Comparison of ENCODE assay signal across 1 cellular context in the genomic region with DNA sequence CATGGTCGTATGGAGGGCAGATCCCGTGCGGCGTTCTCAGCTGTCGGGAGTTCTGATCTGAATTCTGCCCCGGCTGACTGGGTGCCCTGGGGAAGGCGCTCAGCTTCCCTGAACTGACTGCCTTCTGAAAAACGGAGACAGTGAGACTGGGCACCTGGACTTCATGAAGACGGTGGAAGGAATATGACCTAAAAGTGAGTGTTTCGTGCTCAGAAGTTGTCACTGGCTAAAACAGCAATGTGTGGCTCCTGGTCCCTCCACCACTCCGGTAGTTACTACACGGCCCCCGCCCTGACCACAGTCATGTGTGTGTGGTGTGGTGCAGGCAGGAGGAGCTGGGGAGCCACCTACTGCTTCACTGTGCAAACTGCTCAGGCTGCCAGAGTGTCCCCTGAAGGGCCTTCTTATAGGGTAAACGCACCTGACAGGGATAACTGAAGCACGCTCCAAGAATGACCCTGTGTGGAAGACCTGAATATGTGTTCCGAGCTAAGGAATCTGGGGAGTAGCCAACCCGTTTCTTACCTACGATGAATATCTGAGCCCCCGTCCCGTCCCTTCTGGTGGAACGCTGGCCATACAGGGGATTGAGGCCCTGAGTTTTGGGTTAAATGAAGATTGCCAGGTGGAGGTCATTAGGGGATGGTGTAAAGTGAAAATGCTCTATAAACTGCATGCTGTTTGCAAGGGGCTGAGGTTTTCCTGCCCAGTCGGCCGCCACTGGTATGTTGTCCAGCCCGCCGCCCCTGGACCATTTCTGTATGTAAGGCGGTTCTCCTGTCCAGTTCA.
A peak's percentile ranks its signal among the peaks of the same experiment; 100 is the strongest.
TF ChIP-seq lines count a peak whose summit lies in the region.

No MANE protein-coding gene starts in this region.

TF ChIP-seq in HepG2, 621 proteins besides CTCF, POLR2A, EP300 and RAD21 (continued from another document and continues in another):
- TF ChIP-seq FIP1L1 (IDR thresholded peaks at IDR 0.05; ENCODE audit: borderline replicate concordance, insufficient read depth, low read depth, low read length) (no peak), ARNTL (CRISPR knock-in tag; IDR thresholded peaks at IDR 0.05) (peak; percentile 47; the same call in 1 of the 2 replicates), FOXA3 (CRISPR knock-in tag; IDR thresholded peaks at IDR 0.05) (0 out of 2 replicates have a peak, but pooled peaks have one; percentile 25), MTA3 (CRISPR knock-in tag; IDR thresholded peaks at IDR 0.05) (no peak), HDAC2 (CRISPR knock-in tag; IDR thresholded peaks at IDR 0.05) (peak; percentile 47; the same call in 1 of the 2 replicates), JDP2 (CRISPR knock-in tag; IDR thresholded peaks at IDR 0.05; ENCODE audit: borderline replicate concordance) (no peak), ZNF777 (CRISPR knock-in tag; IDR thresholded peaks at IDR 0.05) (no peak), NFIB (CRISPR knock-in tag; IDR thresholded peaks at IDR 0.05; ENCODE audit: borderline replicate concordance) (no peak), SNRNP70 (IDR thresholded peaks at IDR 0.05; ENCODE audit: low read depth, low read length) (no peak), SSRP1 (CRISPR knock-in tag; IDR thresholded peaks at IDR 0.05) (0 out of 2 replicates have a peak, but pooled peaks have one; percentile 63), SAP130 (CRISPR knock-in tag; IDR thresholded peaks at IDR 0.05; ENCODE audit: low read depth) (peak; percentile 66), REXO4 (CRISPR knock-in tag; IDR thresholded peaks at IDR 0.05; ENCODE audit: borderline replicate concordance) (no peak), SP1 (IDR thresholded peaks at IDR 0.05) (no peak), SP1 (CRISPR knock-in tag; IDR thresholded peaks at IDR 0.05) (0 out of 2 replicates have a peak, but pooled peaks have one; percentile 25), ZNF713 (CRISPR knock-in tag; IDR thresholded peaks at IDR 0.05) (no peak), NKX3-1 (CRISPR knock-in tag; IDR thresholded peaks at IDR 0.05) (no peak), KMT2B (CRISPR knock-in tag; IDR thresholded peaks at IDR 0.05) (0 out of 2 replicates have a peak, but pooled peaks have one; percentile 38), TARDBP (CRISPR knock-in tag; IDR thresholded peaks at IDR 0.05) (0 out of 2 replicates have a peak, but pooled peaks have one; percentile 40), ZNF549 (CRISPR knock-in tag; IDR thresholded peaks at IDR 0.05) (no peak)
- TF ChIP-seq, protein P1, sequence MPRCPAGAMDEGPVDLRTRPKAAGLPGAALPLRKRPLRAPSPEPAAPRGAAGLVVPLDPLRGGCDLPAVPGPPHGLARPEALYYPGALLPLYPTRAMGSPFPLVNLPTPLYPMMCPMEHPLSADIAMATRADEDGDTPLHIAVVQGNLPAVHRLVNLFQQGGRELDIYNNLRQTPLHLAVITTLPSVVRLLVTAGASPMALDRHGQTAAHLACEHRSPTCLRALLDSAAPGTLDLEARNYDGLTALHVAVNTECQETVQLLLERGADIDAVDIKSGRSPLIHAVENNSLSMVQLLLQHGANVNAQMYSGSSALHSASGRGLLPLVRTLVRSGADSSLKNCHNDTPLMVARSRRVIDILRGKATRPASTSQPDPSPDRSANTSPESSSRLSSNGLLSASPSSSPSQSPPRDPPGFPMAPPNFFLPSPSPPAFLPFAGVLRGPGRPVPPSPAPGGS (CRISPR knock-in tag; IDR thresholded peaks at IDR 0.05) = no peak
- TF ChIP-seq, protein P2, sequence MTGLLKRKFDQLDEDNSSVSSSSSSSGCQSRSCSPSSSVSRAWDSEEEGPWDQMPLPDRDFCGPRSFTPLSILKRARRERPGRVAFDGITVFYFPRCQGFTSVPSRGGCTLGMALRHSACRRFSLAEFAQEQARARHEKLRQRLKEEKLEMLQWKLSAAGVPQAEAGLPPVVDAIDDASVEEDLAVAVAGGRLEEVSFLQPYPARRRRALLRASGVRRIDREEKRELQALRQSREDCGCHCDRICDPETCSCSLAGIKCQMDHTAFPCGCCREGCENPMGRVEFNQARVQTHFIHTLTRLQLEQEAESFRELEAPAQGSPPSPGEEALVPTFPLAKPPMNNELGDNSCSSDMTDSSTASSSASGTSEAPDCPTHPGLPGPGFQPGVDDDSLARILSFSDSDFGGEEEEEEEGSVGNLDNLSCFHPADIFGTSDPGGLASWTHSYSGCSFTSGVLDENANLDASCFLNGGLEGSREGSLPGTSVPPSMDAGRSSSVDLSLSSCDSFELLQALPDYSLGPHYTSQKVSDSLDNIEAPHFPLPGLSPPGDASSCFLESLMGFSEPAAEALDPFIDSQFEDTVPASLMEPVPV (CRISPR knock-in tag; IDR thresholded peaks at IDR 0.05) = 0 out of 2 replicates have a peak, but pooled peaks have one; percentile 29
- TF ChIP-seq, protein P3, sequence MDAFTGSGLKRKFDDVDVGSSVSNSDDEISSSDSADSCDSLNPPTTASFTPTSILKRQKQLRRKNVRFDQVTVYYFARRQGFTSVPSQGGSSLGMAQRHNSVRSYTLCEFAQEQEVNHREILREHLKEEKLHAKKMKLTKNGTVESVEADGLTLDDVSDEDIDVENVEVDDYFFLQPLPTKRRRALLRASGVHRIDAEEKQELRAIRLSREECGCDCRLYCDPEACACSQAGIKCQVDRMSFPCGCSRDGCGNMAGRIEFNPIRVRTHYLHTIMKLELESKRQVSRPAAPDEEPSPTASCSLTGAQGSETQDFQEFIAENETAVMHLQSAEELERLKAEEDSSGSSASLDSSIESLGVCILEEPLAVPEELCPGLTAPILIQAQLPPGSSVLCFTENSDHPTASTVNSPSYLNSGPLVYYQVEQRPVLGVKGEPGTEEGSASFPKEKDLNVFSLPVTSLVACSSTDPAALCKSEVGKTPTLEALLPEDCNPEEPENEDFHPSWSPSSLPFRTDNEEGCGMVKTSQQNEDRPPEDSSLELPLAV (CRISPR knock-in tag; conservative IDR thresholded peaks at IDR 0.05; ENCODE audit: low read depth) = no peak
- TF ChIP-seq, protein P4, sequence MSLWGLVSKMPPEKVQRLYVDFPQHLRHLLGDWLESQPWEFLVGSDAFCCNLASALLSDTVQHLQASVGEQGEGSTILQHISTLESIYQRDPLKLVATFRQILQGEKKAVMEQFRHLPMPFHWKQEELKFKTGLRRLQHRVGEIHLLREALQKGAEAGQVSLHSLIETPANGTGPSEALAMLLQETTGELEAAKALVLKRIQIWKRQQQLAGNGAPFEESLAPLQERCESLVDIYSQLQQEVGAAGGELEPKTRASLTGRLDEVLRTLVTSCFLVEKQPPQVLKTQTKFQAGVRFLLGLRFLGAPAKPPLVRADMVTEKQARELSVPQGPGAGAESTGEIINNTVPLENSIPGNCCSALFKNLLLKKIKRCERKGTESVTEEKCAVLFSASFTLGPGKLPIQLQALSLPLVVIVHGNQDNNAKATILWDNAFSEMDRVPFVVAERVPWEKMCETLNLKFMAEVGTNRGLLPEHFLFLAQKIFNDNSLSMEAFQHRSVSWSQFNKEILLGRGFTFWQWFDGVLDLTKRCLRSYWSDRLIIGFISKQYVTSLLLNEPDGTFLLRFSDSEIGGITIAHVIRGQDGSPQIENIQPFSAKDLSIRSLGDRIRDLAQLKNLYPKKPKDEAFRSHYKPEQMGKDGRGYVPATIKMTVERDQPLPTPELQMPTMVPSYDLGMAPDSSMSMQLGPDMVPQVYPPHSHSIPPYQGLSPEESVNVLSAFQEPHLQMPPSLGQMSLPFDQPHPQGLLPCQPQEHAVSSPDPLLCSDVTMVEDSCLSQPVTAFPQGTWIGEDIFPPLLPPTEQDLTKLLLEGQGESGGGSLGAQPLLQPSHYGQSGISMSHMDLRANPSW (CRISPR knock-in tag; IDR thresholded peaks at IDR 0.05; ENCODE audit: borderline replicate concordance) = no peak
- TF ChIP-seq, protein P5, sequence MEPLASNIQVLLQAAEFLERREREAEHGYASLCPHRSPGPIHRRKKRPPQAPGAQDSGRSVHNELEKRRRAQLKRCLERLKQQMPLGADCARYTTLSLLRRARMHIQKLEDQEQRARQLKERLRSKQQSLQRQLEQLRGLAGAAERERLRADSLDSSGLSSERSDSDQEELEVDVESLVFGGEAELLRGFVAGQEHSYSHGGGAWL (CRISPR knock-in tag; IDR thresholded peaks at IDR 0.05) = no peak
- TF ChIP-seq, protein P6, sequence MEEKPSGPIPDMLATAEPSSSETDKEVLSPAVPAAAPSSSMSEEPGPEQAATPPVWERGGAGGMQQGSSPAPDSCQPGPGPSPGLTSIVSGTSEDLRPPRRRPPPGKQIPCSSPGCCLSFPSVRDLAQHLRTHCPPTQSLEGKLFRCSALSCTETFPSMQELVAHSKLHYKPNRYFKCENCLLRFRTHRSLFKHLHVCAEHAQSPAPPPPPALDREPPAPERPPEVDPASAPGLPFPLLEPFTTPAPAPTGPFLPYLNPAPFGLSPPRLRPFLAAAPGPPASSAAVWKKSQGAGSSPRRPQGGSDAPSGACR (CRISPR knock-in tag; IDR thresholded peaks at IDR 0.05) = 0 out of 2 replicates have a peak, but pooled peaks have one; percentile 10
- TF ChIP-seq, protein P7, sequence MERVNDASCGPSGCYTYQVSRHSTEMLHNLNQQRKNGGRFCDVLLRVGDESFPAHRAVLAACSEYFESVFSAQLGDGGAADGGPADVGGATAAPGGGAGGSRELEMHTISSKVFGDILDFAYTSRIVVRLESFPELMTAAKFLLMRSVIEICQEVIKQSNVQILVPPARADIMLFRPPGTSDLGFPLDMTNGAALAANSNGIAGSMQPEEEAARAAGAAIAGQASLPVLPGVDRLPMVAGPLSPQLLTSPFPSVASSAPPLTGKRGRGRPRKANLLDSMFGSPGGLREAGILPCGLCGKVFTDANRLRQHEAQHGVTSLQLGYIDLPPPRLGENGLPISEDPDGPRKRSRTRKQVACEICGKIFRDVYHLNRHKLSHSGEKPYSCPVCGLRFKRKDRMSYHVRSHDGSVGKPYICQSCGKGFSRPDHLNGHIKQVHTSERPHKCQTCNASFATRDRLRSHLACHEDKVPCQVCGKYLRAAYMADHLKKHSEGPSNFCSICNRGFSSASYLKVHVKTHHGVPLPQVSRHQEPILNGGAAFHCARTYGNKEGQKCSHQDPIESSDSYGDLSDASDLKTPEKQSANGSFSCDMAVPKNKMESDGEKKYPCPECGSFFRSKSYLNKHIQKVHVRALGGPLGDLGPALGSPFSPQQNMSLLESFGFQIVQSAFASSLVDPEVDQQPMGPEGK (CRISPR knock-in tag; IDR thresholded peaks at IDR 0.05) = peak; percentile 91
- TF ChIP-seq, protein P8, sequence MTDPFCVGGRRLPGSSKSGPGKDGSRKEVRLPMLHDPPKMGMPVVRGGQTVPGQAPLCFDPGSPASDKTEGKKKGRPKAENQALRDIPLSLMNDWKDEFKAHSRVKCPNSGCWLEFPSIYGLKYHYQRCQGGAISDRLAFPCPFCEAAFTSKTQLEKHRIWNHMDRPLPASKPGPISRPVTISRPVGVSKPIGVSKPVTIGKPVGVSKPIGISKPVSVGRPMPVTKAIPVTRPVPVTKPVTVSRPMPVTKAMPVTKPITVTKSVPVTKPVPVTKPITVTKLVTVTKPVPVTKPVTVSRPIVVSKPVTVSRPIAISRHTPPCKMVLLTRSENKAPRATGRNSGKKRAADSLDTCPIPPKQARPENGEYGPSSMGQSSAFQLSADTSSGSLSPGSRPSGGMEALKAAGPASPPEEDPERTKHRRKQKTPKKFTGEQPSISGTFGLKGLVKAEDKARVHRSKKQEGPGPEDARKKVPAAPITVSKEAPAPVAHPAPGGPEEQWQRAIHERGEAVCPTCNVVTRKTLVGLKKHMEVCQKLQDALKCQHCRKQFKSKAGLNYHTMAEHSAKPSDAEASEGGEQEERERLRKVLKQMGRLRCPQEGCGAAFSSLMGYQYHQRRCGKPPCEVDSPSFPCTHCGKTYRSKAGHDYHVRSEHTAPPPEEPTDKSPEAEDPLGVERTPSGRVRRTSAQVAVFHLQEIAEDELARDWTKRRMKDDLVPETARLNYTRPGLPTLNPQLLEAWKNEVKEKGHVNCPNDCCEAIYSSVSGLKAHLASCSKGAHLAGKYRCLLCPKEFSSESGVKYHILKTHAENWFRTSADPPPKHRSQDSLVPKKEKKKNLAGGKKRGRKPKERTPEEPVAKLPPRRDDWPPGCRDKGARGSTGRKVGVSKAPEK (CRISPR knock-in tag; IDR thresholded peaks at IDR 0.05; ENCODE audit: borderline replicate concordance) = peak; percentile 60; the same call in 1 of the 2 replicates
- TF ChIP-seq, protein P9, sequence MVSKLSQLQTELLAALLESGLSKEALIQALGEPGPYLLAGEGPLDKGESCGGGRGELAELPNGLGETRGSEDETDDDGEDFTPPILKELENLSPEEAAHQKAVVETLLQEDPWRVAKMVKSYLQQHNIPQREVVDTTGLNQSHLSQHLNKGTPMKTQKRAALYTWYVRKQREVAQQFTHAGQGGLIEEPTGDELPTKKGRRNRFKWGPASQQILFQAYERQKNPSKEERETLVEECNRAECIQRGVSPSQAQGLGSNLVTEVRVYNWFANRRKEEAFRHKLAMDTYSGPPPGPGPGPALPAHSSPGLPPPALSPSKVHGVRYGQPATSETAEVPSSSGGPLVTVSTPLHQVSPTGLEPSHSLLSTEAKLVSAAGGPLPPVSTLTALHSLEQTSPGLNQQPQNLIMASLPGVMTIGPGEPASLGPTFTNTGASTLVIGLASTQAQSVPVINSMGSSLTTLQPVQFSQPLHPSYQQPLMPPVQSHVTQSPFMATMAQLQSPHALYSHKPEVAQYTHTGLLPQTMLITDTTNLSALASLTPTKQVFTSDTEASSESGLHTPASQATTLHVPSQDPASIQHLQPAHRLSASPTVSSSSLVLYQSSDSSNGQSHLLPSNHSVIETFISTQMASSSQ (IDR thresholded peaks at IDR 0.05; ENCODE audit: low read depth) = no peak
- TF ChIP-seq, protein P9 (CRISPR knock-in tag; IDR thresholded peaks at IDR 0.05; ENCODE audit: borderline replicate concordance) = no peak
- TF ChIP-seq, protein P10, sequence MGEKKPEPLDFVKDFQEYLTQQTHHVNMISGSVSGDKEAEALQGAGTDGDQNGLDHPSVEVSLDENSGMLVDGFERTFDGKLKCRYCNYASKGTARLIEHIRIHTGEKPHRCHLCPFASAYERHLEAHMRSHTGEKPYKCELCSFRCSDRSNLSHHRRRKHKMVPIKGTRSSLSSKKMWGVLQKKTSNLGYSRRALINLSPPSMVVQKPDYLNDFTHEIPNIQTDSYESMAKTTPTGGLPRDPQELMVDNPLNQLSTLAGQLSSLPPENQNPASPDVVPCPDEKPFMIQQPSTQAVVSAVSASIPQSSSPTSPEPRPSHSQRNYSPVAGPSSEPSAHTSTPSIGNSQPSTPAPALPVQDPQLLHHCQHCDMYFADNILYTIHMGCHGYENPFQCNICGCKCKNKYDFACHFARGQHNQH (CRISPR knock-in tag; IDR thresholded peaks at IDR 0.05) = 0 out of 2 replicates have a peak, but pooled peaks have one; percentile 49
